18 cellular contexts compared by ENCODE assay signal in genomic region chr3:17752441-17752840, GRCh38. TPM values are rescaled to one million over a fixed set of nuclear protein-coding genes. Genes with fewer than 3 reads are reported as not detected.
A peak's percentile ranks its signal among the peaks of the same experiment; 100 is the strongest.
DNase-seq lines count a peak whose midpoint lies in the region; ATAC-seq and TF ChIP-seq lines count a peak whose summit lies in the region.
"Had no signal": no experiment of that assay in that cellular context is flagged by ENCODE, and none has a peak within 500 bp of the region (broad histone marks: within the 10 kb centered on the region; RNA-seq: fewer than 3 reads in every experiment).

No MANE protein-coding gene starts in this region.

- H3K9me3 Mint-ChIP-seq in activated CD8-positive, alpha-beta T cell treated with anti-CD3 and anti-CD28 coated beads, Interleukin-2, amount 10 ng/mL, durations not matched to agents 7 days and 5 days (ENCODE audit: insufficient read depth): no peaks in the 10 kb centered on the region
- no peaks in the 10 kb centered on the region for H3K9me3 Mint-ChIP-seq in activated CD8-positive, alpha-beta T cell treated with anti-CD3 and anti-CD28 coated beads for 36 hours
- H3K9me3 Mint-ChIP-seq in activated naive CD4-positive, alpha-beta T cell treated with anti-CD3 and anti-CD28 coated beads, Interleukin-2, amount 10 ng/mL, durations not matched to agents 7 days and 5 days: no peaks in the 10 kb centered on the region
- H3K9me3 Mint-ChIP-seq: CD4-positive, CD25-positive, alpha-beta regulatory T cell had no signal

- peaks cover 44% of the 10 kb centered on the region for H3K27me3 ChIP-seq in OCI-LY3 (ENCODE audit: low read depth, low read length)
- H3K27me3 ChIP-seq: Peyer's patch had no signal

- CTCF ChIA-PET in activated CD8-positive, alpha-beta T cell treated with anti-CD3 and anti-CD28 coated beads, Interleukin-2, amount 10 ng/mL, durations not matched to agents 7 days and 5 days (lab: Charles Lee): no interaction called here
- CTCF ChIA-PET in activated CD8-positive, alpha-beta T cell treated with anti-CD3 and anti-CD28 coated beads for 36 hours (lab: Charles Lee): no interaction called here
- CTCF ChIA-PET in activated naive CD4-positive, alpha-beta T cell treated with anti-CD3 and anti-CD28 coated beads, Interleukin-2, amount 10 ng/mL, durations not matched to agents 7 days and 5 days (lab: Charles Lee): no interaction called here

- H3K79me2 ChIP-seq in OCI-LY3 (ENCODE audit: low read length): no peaks in the 10 kb centered on the region

- no peak overlapping the region for H3K27ac ChIP-seq in OCI-LY3 (ENCODE audit: low read length)
- H3K27ac ChIP-seq: GM23248, Peyer's patch had no signal

- H3K9ac ChIP-seq in OCI-LY3 (ENCODE audit: low read length): no peak overlapping the region
- H3K9ac ChIP-seq: GM23248 had no signal

- H3K27ac Mint-ChIP-seq in activated CD8-positive, alpha-beta T cell treated with anti-CD3 and anti-CD28 coated beads, Interleukin-2, amount 10 ng/mL, durations not matched to agents 7 days and 5 days: no peak overlapping the region
- no peak overlapping the region for H3K27ac Mint-ChIP-seq in activated CD8-positive, alpha-beta T cell treated with anti-CD3 and anti-CD28 coated beads for 36 hours
- no peak overlapping the region for H3K27ac Mint-ChIP-seq in activated naive CD4-positive, alpha-beta T cell treated with anti-CD3 and anti-CD28 coated beads, Interleukin-2, amount 10 ng/mL, durations not matched to agents 7 days and 5 days

- peaks cover 7% of the 10 kb centered on the region for H3K27me3 Mint-ChIP-seq in activated CD8-positive, alpha-beta T cell treated with anti-CD3 and anti-CD28 coated beads, Interleukin-2, amount 10 ng/mL, durations not matched to agents 7 days and 5 days (ENCODE audit: low read depth)
- H3K27me3 Mint-ChIP-seq in activated CD8-positive, alpha-beta T cell treated with anti-CD3 and anti-CD28 coated beads for 36 hours: peaks cover 4% of the 10 kb centered on the region
- H3K27me3 Mint-ChIP-seq in activated naive CD4-positive, alpha-beta T cell treated with anti-CD3 and anti-CD28 coated beads, Interleukin-2, amount 10 ng/mL, durations not matched to agents 7 days and 5 days: peaks cover 5% of the 10 kb centered on the region
- H3K27me3 Mint-ChIP-seq: CD4-positive, CD25-positive, alpha-beta regulatory T cell had no signal

- H3K36me3 Mint-ChIP-seq in activated CD8-positive, alpha-beta T cell treated with anti-CD3 and anti-CD28 coated beads, Interleukin-2, amount 10 ng/mL, durations not matched to agents 7 days and 5 days (ENCODE audit: low read depth): no peaks in the 10 kb centered on the region
- H3K36me3 Mint-ChIP-seq in activated CD8-positive, alpha-beta T cell treated with anti-CD3 and anti-CD28 coated beads for 36 hours (ENCODE audit: low read depth): no peaks in the 10 kb centered on the region
- no peaks in the 10 kb centered on the region for H3K36me3 Mint-ChIP-seq in activated naive CD4-positive, alpha-beta T cell treated with anti-CD3 and anti-CD28 coated beads, Interleukin-2, amount 10 ng/mL, durations not matched to agents 7 days and 5 days
- H3K36me3 Mint-ChIP-seq: CD4-positive, CD25-positive, alpha-beta regulatory T cell had no signal

- POLR2A ChIA-PET in activated CD8-positive, alpha-beta T cell treated with anti-CD3 and anti-CD28 coated beads, Interleukin-2, amount 10 ng/mL, durations not matched to agents 7 days and 5 days (lab: Charles Lee): no interaction called here
- POLR2A ChIA-PET in activated CD8-positive, alpha-beta T cell treated with anti-CD3 and anti-CD28 coated beads for 36 hours (lab: Charles Lee): no interaction called here

- intact Hi-C loops in activated CD8-positive, alpha-beta T cell treated with anti-CD3 and anti-CD28 coated beads for 36 hours (cut with micrococcal nuclease): no loop called here

- peak overlapping the region; percentile 9; the same call in 1 of the 2 replicates for H3K4me2 ChIP-seq in OCI-LY3 (ENCODE audit: low read length)

- no peak overlapping the region for H3K4me3 Mint-ChIP-seq in activated CD8-positive, alpha-beta T cell treated with anti-CD3 and anti-CD28 coated beads, Interleukin-2, amount 10 ng/mL, durations not matched to agents 7 days and 5 days
- no peak overlapping the region for H3K4me3 Mint-ChIP-seq in activated CD8-positive, alpha-beta T cell treated with anti-CD3 and anti-CD28 coated beads for 36 hours
- no peak overlapping the region for H3K4me3 Mint-ChIP-seq in activated naive CD4-positive, alpha-beta T cell treated with anti-CD3 and anti-CD28 coated beads, Interleukin-2, amount 10 ng/mL, durations not matched to agents 7 days and 5 days
- H3K4me3 Mint-ChIP-seq: CD4-positive, CD25-positive, alpha-beta regulatory T cell had no signal

- ATAC-seq in activated CD8-positive, alpha-beta T cell treated with anti-CD3 and anti-CD28 coated beads, Interleukin-2, amount 10 ng/mL, durations not matched to agents 7 days and 5 days: no peak
- no peak for ATAC-seq in activated CD8-positive, alpha-beta T cell treated with anti-CD3 and anti-CD28 coated beads for 36 hours
- ATAC-seq in HG02623 (IDR thresholded peaks at IDR 0.05; ENCODE audit: unreplicated experiment) (no peak), HG03469 (IDR thresholded peaks at IDR 0.05; ENCODE audit: unreplicated experiment) (no peak)

- H3K4me1 Mint-ChIP-seq in activated CD8-positive, alpha-beta T cell treated with anti-CD3 and anti-CD28 coated beads, Interleukin-2, amount 10 ng/mL, durations not matched to agents 7 days and 5 days (ENCODE audit: low read depth): peaks cover 34% of the 10 kb centered on the region
- peaks cover 23% of the 10 kb centered on the region for H3K4me1 Mint-ChIP-seq in activated CD8-positive, alpha-beta T cell treated with anti-CD3 and anti-CD28 coated beads for 36 hours (ENCODE audit: low read depth)
- peaks cover 33% of the 10 kb centered on the region for H3K4me1 Mint-ChIP-seq in activated naive CD4-positive, alpha-beta T cell treated with anti-CD3 and anti-CD28 coated beads, Interleukin-2, amount 10 ng/mL, durations not matched to agents 7 days and 5 days

- TF ChIP-seq CTCF in activated CD8-positive, alpha-beta T cell treated with anti-CD3 and anti-CD28 coated beads for 36 hours (IDR thresholded peaks at IDR 0.05): no peak
- TF ChIP-seq CTCF in OCI-LY3 (IDR thresholded peaks at IDR 0.05; ENCODE audit: low read depth, low read length): no peak

- no peaks in the 10 kb centered on the region for H3K36me3 ChIP-seq in OCI-LY3 (replicated peaks; ENCODE audit: low read depth, low read length)
- H3K36me3 ChIP-seq: Peyer's patch had no signal

- peak; percentile 17 for DNase-seq in activated CD8-positive, alpha-beta T cell treated with anti-CD3 and anti-CD28 coated beads, Interleukin-2, amount 10 ng/mL, durations not matched to agents 7 days and 5 days
- DNase-seq in activated CD8-positive, alpha-beta T cell treated with anti-CD3 and anti-CD28 coated beads for 36 hours: no peak
- DNase-seq in fibroblast of peridontal ligament (ENCODE audit: extremely low read depth): peak; percentile 90
- no peak for DNase-seq in glomerular visceral epithelial cell (ENCODE audit: extremely low spot score)
- no peak for DNase-seq in activated naive CD4-positive, alpha-beta T cell treated with anti-CD3 and anti-CD28 coated beads, Interleukin-2, amount 10 ng/mL, durations not matched to agents 7 days and 5 days
- DNase-seq: Calu3; CD4-positive, CD25-positive, alpha-beta regulatory T cell; GM23248; KG1; NCI-H1105 treated with DMSO at 0.1 percent for 48 hours; NCI-H187 treated with DMSO at 0.1 percent for 48 hours; NCI-H446; Peyer's patch; SHP77 treated with DMSO at 0.1 percent for 48 hours; SW 1271 had no signal

- peaks cover 8% of the 10 kb centered on the region; the same call in 1 of the 2 replicates for H4K20me1 ChIP-seq in OCI-LY3 (ENCODE audit: insufficient read depth, low read length)

- H3K9me3 ChIP-seq in OCI-LY3 (ENCODE audit: insufficient read depth, low read length): no peaks in the 10 kb centered on the region
- H3K9me3 ChIP-seq: Peyer's patch had no signal

- peaks cover 52% of the 10 kb centered on the region for H3K4me1 ChIP-seq in OCI-LY3 (ENCODE audit: low read length)

- no peak overlapping the region for H3K4me3 ChIP-seq in OCI-LY3 (ENCODE audit: low read length)
- H3K4me3 ChIP-seq: GM23248, Peyer's patch had no signal

- no peak overlapping the region for H2AFZ ChIP-seq in OCI-LY3 (ENCODE audit: low read depth, low read length)
- H2AFZ ChIP-seq: GM23248 had no signal

RNA-seq across cellular contexts. Expression of gene TBC1D5, which starts 10.0 kb away (rescaled TPM):
- 10 to 100 TPM; 51.2 to 52.8 TPM for total RNA-seq in activated CD8-positive, alpha-beta T cell treated with anti-CD3 and anti-CD28 coated beads, Interleukin-2, amount 10 ng/mL, durations not matched to agents 7 days and 5 days
- total RNA-seq in activated CD8-positive, alpha-beta T cell treated with anti-CD3 and anti-CD28 coated beads for 36 hours: 10 to 100 TPM; 46.3 to 47.8 TPM

Comparison
In these comparisons a context has a peak if more than half of its experiments do, and no peak if none do; other contexts are left out.
1. DNase-seq: peak in activated CD8-positive, alpha-beta T cell treated with anti-CD3 and anti-CD28 coated beads, Interleukin-2, amount 10 ng/mL, durations not matched to agents 7 days and 5 days (single experiment) and fibroblast of peridontal ligament (single experiment); none in activated CD8-positive, alpha-beta T cell treated with anti-CD3 and anti-CD28 coated beads for 36 hours (single experiment), glomerular visceral epithelial cell (single experiment) and activated naive CD4-positive, alpha-beta T cell treated with anti-CD3 and anti-CD28 coated beads, Interleukin-2, amount 10 ng/mL, durations not matched to agents 7 days and 5 days (single experiment).